8 cellular contexts compared by ENCODE assay signal in the genomic region with DNA sequence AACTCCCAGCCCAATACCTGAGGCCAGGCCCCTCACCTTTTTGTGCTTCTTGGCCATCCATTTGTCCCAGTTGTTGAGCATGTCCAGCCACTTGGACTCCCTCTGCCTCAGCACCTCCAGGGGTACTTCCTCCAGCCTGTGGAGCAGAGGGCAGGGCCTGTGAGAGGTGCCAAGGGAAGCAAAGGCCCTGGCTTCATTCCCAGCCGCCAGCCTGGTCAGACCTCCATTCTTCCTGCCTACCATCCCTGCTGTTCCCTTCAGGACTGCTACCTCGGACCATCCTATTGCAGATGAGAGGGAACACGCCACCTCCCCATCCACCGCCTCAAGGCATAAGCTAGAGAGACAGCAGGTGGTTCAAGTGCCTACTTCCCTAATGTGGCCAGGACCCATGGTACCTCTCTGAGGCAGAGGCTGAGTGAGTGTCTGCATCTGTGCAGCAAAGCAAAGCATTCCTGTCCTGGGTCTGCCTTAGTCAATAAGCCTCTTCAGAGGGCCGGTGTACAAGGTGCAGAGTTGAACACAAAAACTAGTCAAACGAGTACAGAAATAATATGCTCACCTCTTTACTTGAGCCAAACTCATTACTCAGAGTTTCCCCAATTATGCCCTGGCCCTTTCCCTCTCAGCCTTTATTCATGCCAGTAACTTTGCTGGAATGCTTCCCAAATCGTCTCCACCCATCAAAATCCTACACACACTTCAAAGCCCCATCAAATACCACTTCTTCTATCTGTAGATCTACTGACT. TPM values are rescaled to one million over a fixed set of nuclear protein-coding genes. Genes with fewer than 3 reads are reported as not detected.
DNase-seq lines count a peak whose midpoint lies in the region; ATAC-seq lines count a peak whose summit lies in the region.

No MANE protein-coding gene starts in this region.

- peaks cover 32% of the 10 kb centered on the region for H3K36me3 Mint-ChIP-seq in CD4-positive, CD25-positive, alpha-beta regulatory T cell
- H3K36me3 Mint-ChIP-seq in natural killer cell treated with Interleukin-12 subunit alpha and Interleukin-12 subunit beta and Interleukin-15 and Interleukin-18, amount 100 ng/mL, for 72 hours: no peaks in the 10 kb centered on the region

- no peaks in the 10 kb centered on the region for H3K9me3 ChIP-seq in CD4-positive, CD25-positive, alpha-beta regulatory T cell (ENCODE audit: control insufficient read depth in 2 of 2, low read length in 2 of 2)

- no peaks in the 10 kb centered on the region for H3K9me3 Mint-ChIP-seq in CD4-positive, CD25-positive, alpha-beta regulatory T cell
- no peaks in the 10 kb centered on the region for H3K9me3 Mint-ChIP-seq in natural killer cell treated with Interleukin-12 subunit alpha and Interleukin-12 subunit beta and Interleukin-15 and Interleukin-18, amount 100 ng/mL, for 72 hours

- no peaks in the 10 kb centered on the region for H3K27me3 ChIP-seq in CD4-positive, CD25-positive, alpha-beta regulatory T cell (ENCODE audit: control insufficient read depth, insufficient read depth, low read length)

- H3K4me3 Mint-ChIP-seq in CD4-positive, CD25-positive, alpha-beta regulatory T cell: peak overlapping the region; percentile 69 to 81 (median 78)
- peak overlapping the region; percentile 83 for H3K4me3 Mint-ChIP-seq in natural killer cell treated with Interleukin-12 subunit alpha and Interleukin-12 subunit beta and Interleukin-15 and Interleukin-18, amount 100 ng/mL, for 72 hours

- peak overlapping the region; percentile 80 for H3K4me3 ChIP-seq in CD4-positive, CD25-positive, alpha-beta regulatory T cell (ENCODE audit: low read depth, low read length)

- DNase-seq in CD4-positive, CD25-positive, alpha-beta regulatory T cell: no peak
- DNase-seq in LoVo (ENCODE audit: low spot score): peak; percentile 26
- DNase-seq in cerebellar cortex (ENCODE audit: low spot score): peak; percentile 57
- DNase-seq in natural killer cell treated with Interleukin-12 subunit alpha and Interleukin-12 subunit beta and Interleukin-15 and Interleukin-18, amount 100 ng/mL, for 72 hours (ENCODE audit: low spot score): no peak
- no peak for DNase-seq in SIG-M5 (lab: John Stamatoyannopoulos, UW)
- DNase-seq in NCI-H2227 treated with DMSO at 0.1 percent for 48 hours (lab: John Stamatoyannopoulos, UW): no peak

- ATAC-seq in CD4-positive, CD25-positive, alpha-beta regulatory T cell (ENCODE audit: low read depth in 2 of 2): no peak
- no peak for ATAC-seq in natural killer cell treated with Interleukin-12 subunit alpha and Interleukin-12 subunit beta and Interleukin-15 and Interleukin-18, amount 100 ng/mL, for 72 hours
- ATAC-seq in GM21825 (IDR thresholded peaks at IDR 0.05; ENCODE audit: unreplicated experiment) (no peak), HG02970 (IDR thresholded peaks at IDR 0.05; ENCODE audit: low FRiP score, unreplicated experiment) (no peak)

- H3K4me1 Mint-ChIP-seq in CD4-positive, CD25-positive, alpha-beta regulatory T cell: peaks cover 36 to 100% (median 72%) of the 10 kb centered on the region in 4 donors
- H3K4me1 Mint-ChIP-seq in natural killer cell treated with Interleukin-12 subunit alpha and Interleukin-12 subunit beta and Interleukin-15 and Interleukin-18, amount 100 ng/mL, for 72 hours (ENCODE audit: low read depth in 2 of 2): peaks cover 73 to 76% of the 10 kb centered on the region in 2 donors

- H3K4me1 ChIP-seq in CD4-positive, CD25-positive, alpha-beta regulatory T cell (ENCODE audit: control insufficient read depth, insufficient read depth, low read length, poor library complexity, severe bottlenecking): peaks cover 88% of the 10 kb centered on the region

- no peaks in the 10 kb centered on the region for H3K27me3 Mint-ChIP-seq in CD4-positive, CD25-positive, alpha-beta regulatory T cell
- H3K27me3 Mint-ChIP-seq in natural killer cell treated with Interleukin-12 subunit alpha and Interleukin-12 subunit beta and Interleukin-15 and Interleukin-18, amount 100 ng/mL, for 72 hours: no peaks in the 10 kb centered on the region

- H3K27ac Mint-ChIP-seq in CD4-positive, CD25-positive, alpha-beta regulatory T cell: peak overlapping the region; percentile 84 to 99 (median 97)
- H3K27ac Mint-ChIP-seq in natural killer cell treated with Interleukin-12 subunit alpha and Interleukin-12 subunit beta and Interleukin-15 and Interleukin-18, amount 100 ng/mL, for 72 hours: peak overlapping the region; percentile 91 to 97

- H3K27ac ChIP-seq in CD4-positive, CD25-positive, alpha-beta regulatory T cell (ENCODE audit: insufficient read depth, low read length, poor library complexity, severe bottlenecking): peak overlapping the region; percentile 80

- peaks cover 33% of the 10 kb centered on the region for H3K36me3 ChIP-seq in CD4-positive, CD25-positive, alpha-beta regulatory T cell (ENCODE audit: control insufficient read depth, insufficient read depth, low read length)

RNA-seq across cellular contexts. Expression of gene CASTOR1, which starts 15.4 kb away (rescaled TPM):
- 18.7 TPM for total RNA-seq in CD4-positive, CD25-positive, alpha-beta regulatory T cell
- polyA plus RNA-seq in CD4-positive, CD25-positive, alpha-beta regulatory T cell: 10 to 100 TPM; 10.9 to 16.4 (median 12.1) TPM
- total RNA-seq in natural killer cell treated with Interleukin-12 subunit alpha and Interleukin-12 subunit beta and Interleukin-15 and Interleukin-18, amount 100 ng/mL, for 72 hours: 1 to 10 TPM; 4.0 to 4.4 TPM

RNA-seq across cellular contexts. Expression of gene TBC1D10A, which starts 22.1 kb away (rescaled TPM):
- 67.5 TPM for total RNA-seq in CD4-positive, CD25-positive, alpha-beta regulatory T cell
- polyA plus RNA-seq in CD4-positive, CD25-positive, alpha-beta regulatory T cell: 10 to 100 TPM; 44.2 to 58.0 (median 47.4) TPM
- 10 to 100 TPM; 13.9 to 28.3 TPM for total RNA-seq in natural killer cell treated with Interleukin-12 subunit alpha and Interleukin-12 subunit beta and Interleukin-15 and Interleukin-18, amount 100 ng/mL, for 72 hours

RNA-seq across cellular contexts. Expression of gene OSM, which starts 38.0 kb away (rescaled TPM):
- total RNA-seq in CD4-positive, CD25-positive, alpha-beta regulatory T cell: 24.0 TPM
- polyA plus RNA-seq in CD4-positive, CD25-positive, alpha-beta regulatory T cell: 1 to 10 TPM; 2.4 to 7.0 (median 4.8) TPM
- 10 to 100 TPM; 15.5 to 38.7 TPM for total RNA-seq in natural killer cell treated with Interleukin-12 subunit alpha and Interleukin-12 subunit beta and Interleukin-15 and Interleukin-18, amount 100 ng/mL, for 72 hours

RNA-seq across cellular contexts. Expression of gene SF3A1, which starts 52.0 kb away (rescaled TPM):
- 389 TPM for total RNA-seq in CD4-positive, CD25-positive, alpha-beta regulatory T cell
- 10 to 100 TPM; 66.6 to 78.6 (median 75.1) TPM for polyA plus RNA-seq in CD4-positive, CD25-positive, alpha-beta regulatory T cell
- total RNA-seq in natural killer cell treated with Interleukin-12 subunit alpha and Interleukin-12 subunit beta and Interleukin-15 and Interleukin-18, amount 100 ng/mL, for 72 hours: 100 to 1,000 TPM; 225 to 301 TPM

RNA-seq across cellular contexts. Expression of gene CCDC157, which starts 52.1 kb away (rescaled TPM):
- 7.1 TPM for total RNA-seq in CD4-positive, CD25-positive, alpha-beta regulatory T cell
- 1 to 10 TPM; 1.3 to 2.4 (median 1.9) TPM for polyA plus RNA-seq in CD4-positive, CD25-positive, alpha-beta regulatory T cell
- 1 to 10 TPM; 3.3 to 6.8 TPM for total RNA-seq in natural killer cell treated with Interleukin-12 subunit alpha and Interleukin-12 subunit beta and Interleukin-15 and Interleukin-18, amount 100 ng/mL, for 72 hours

Comparison
In these comparisons a context has a peak if more than half of its experiments do, and no peak if none do; other contexts are left out.
1. DNase-seq: peak in LoVo (single experiment) and cerebellar cortex (single experiment); none in CD4-positive, CD25-positive, alpha-beta regulatory T cell (0 of 3), natural killer cell treated with Interleukin-12 subunit alpha and Interleukin-12 subunit beta and Interleukin-15 and Interleukin-18, amount 100 ng/mL, for 72 hours (single experiment), SIG-M5 (single experiment) and NCI-H2227 treated with DMSO at 0.1 percent for 48 hours (single experiment).